7 cellular contexts compared by ENCODE assay signal in genomic region chr5:31824886-31825774, GRCh38.
DNase-seq lines count a peak whose midpoint lies in the region; FAIRE-seq and TF ChIP-seq lines count a peak whose summit lies in the region.

No MANE protein-coding gene starts in this region.

- DNase-seq in GM12865 (ENCODE audit: low read depth) (peak; percentile 53), HTR-8/SVneo (ENCODE audit: insufficient read length, low spot score) (peak; percentile 81), glomerular visceral epithelial cell (ENCODE audit: extremely low spot score) (peak; percentile 75), progenitor cell of endocrine pancreas (ENCODE audit: low spot score, unreplicated experiment) (peak; percentile 15), 8988T (no peak)
- DNase-seq in activated gamma-delta T cell treated with anti-CD3 and anti-CD28 coated beads, Interleukin-2, amount 50 U/mL, for 16 hours (ENCODE audit: low read depth), result peak; percentile 1

- no peaks in the 10 kb centered on the region for H3K9me3 ChIP-seq in OCI-LY3 (ENCODE audit: insufficient read depth, low read length)

- H3K36me3 Mint-ChIP-seq in progenitor cell of endocrine pancreas (ENCODE audit: insufficient read depth), result no peaks in the 10 kb centered on the region

- H3K4me1 Mint-ChIP-seq in progenitor cell of endocrine pancreas (ENCODE audit: low read depth), result no peaks in the 10 kb centered on the region

- H3K9me3 Mint-ChIP-seq in progenitor cell of endocrine pancreas (ENCODE audit: low read depth), result peaks cover 9% of the 10 kb centered on the region

- no peak overlapping the region for H3K4me2 ChIP-seq in OCI-LY3 (ENCODE audit: low read length)

- peaks cover 5% of the 10 kb centered on the region; the same call in 1 of the 2 replicates for H3K27me3 ChIP-seq in OCI-LY3 (ENCODE audit: low read depth, low read length)

- no peaks in the 10 kb centered on the region for H3K27me3 Mint-ChIP-seq in progenitor cell of endocrine pancreas

- H2AFZ ChIP-seq in OCI-LY3 (ENCODE audit: low read depth, low read length), result no peak overlapping the region

- no peak overlapping the region for H3K4me3 Mint-ChIP-seq in progenitor cell of endocrine pancreas (ENCODE audit: low read depth)

- H3K79me2 ChIP-seq in OCI-LY3 (ENCODE audit: low read length), result no peaks in the 10 kb centered on the region

- no peak overlapping the region for H3K4me3 ChIP-seq in GM12865 (ENCODE audit: low read depth, low read length)
- H3K4me3 ChIP-seq in OCI-LY3 (ENCODE audit: low read length), result no peak overlapping the region

- no peak overlapping the region for H3K27ac ChIP-seq in OCI-LY3 (ENCODE audit: low read length)

- H3K36me3 ChIP-seq in OCI-LY3 (replicated peaks; ENCODE audit: low read depth, low read length), result no peaks in the 10 kb centered on the region

- H3K9ac ChIP-seq in OCI-LY3 (ENCODE audit: low read length), result no peak overlapping the region

- H4K20me1 ChIP-seq in OCI-LY3 (ENCODE audit: insufficient read depth, low read length), result no peaks in the 10 kb centered on the region

- H3K4me1 ChIP-seq in OCI-LY3 (ENCODE audit: low read length), result no peaks in the 10 kb centered on the region

- peak; percentile 45 for TF ChIP-seq CTCF in GM12865 (IDR thresholded peaks at IDR 0.05; ENCODE audit: insufficient read depth, low read depth, low read length, missing control alignments)
- peak; percentile 67 for TF ChIP-seq CTCF in OCI-LY3 (IDR thresholded peaks at IDR 0.05; ENCODE audit: low read depth, low read length)
- TF ChIP-seq CTCF in progenitor cell of endocrine pancreas (IDR thresholded peaks at IDR 0.05; ENCODE audit: unreplicated experiment), result peak; percentile 76

- FAIRE-seq in HTR-8/SVneo (lab: Jason Lieb, UNC), result peak; percentile 88

- H3K27ac Mint-ChIP-seq in progenitor cell of endocrine pancreas, result peak overlapping the region; percentile 43
